Comparison of ENCODE assay signal across 11 cellular contexts in genomic region chr7:2693420-2694121, GRCh38. TPM values are rescaled to one million over a fixed set of nuclear protein-coding genes. Genes with fewer than 3 reads are reported as not detected.
DNase-seq lines count a peak whose midpoint lies in the region; ATAC-seq, FAIRE-seq and TF ChIP-seq lines count a peak whose summit lies in the region.
"Not testable (repeated sequence)": the region's sequence is repeated elsewhere in the genome, so short reads cannot be mapped to it uniquely, and the experiment has no call there.
"Had no signal": no experiment of that assay in that cellular context is flagged by ENCODE, and none has a peak within 500 bp of the region (broad histone marks: within the 10 kb centered on the region; RNA-seq: fewer than 3 reads in every experiment).

No MANE protein-coding gene starts in this region.

- H3K27ac Mint-ChIP-seq in astrocyte (ENCODE audit: unreplicated experiment): peak overlapping the region; percentile 41
- H3K27ac Mint-ChIP-seq in stimulated activated memory B cell treated with anti-CD40 and anti-IgM and Interleukin-4, amounts not matched to agents 10 μg/mL and 1 μg/mL and 100 μg/mL, for 72 hours: peak overlapping the region; percentile 55

- DNase-seq in CD1c-positive myeloid dendritic cell (ENCODE audit: extremely low spot score) (peak; percentile 75), NCI-H510A (lab: John Stamatoyannopoulos, UW) (peak; percentile 28), RCC 7860 (ENCODE audit: low spot score) (peak; percentile 86)
- not testable (repeated sequence) for DNase-seq in GM12892 (ENCODE audit: insufficient read length); astrocyte (ENCODE audit: low read depth); left lung; lung (ENCODE audit: low spot score)

- H3K4me2 ChIP-seq in astrocyte (ENCODE audit: low read length): not testable (repeated sequence)

- H3K4me3 Mint-ChIP-seq in astrocyte (ENCODE audit: unreplicated experiment); stimulated activated memory B cell treated with anti-CD40 and anti-IgM and Interleukin-4, amounts not matched to agents 10 μg/mL and 1 μg/mL and 100 μg/mL, for 72 hours: not testable (repeated sequence)

- H3K27me3 Mint-ChIP-seq in astrocyte (ENCODE audit: low read depth, unreplicated experiment): peaks cover 12% of the 10 kb centered on the region
- peaks cover 35% of the 10 kb centered on the region for H3K27me3 Mint-ChIP-seq in stimulated activated memory B cell treated with anti-CD40 and anti-IgM and Interleukin-4, amounts not matched to agents 10 μg/mL and 1 μg/mL and 100 μg/mL, for 72 hours

- H3K27me3 ChIP-seq in astrocyte (ENCODE audit: insufficient read depth, low read length); lung (ENCODE audit: control insufficient read depth, insufficient read depth): not testable (repeated sequence)
- peaks cover 5 to 36% of the 10 kb centered on the region in 2 donors for H3K27me3 ChIP-seq in left lung

- FAIRE-seq in GM12892 (lab: Jason Lieb, UNC) (peak; percentile 53), RCC 7860 (lab: Jason Lieb, UNC) (peak; percentile 81)
- not testable (repeated sequence) for FAIRE-seq in astrocyte (lab: Jason Lieb, UNC)

- H3K36me3 ChIP-seq in astrocyte (ENCODE audit: insufficient read depth, low read length); left lung; lung (ENCODE audit: control insufficient read depth in 2 of 2, insufficient read depth in 2 of 2, low read length in 2 of 2): not testable (repeated sequence)

- H4K20me1 ChIP-seq in astrocyte (ENCODE audit: insufficient read depth, low read length): not testable (repeated sequence)

- not testable (repeated sequence) for TF ChIP-seq POLR2A in GM12892 (IDR thresholded peaks at IDR 0.05; ENCODE audit: low read depth, low read length)

- not testable (repeated sequence) for H3K9ac ChIP-seq in astrocyte (ENCODE audit: low read length)

- peaks cover 13% of the 10 kb centered on the region for H3K4me1 Mint-ChIP-seq in astrocyte (ENCODE audit: low read depth, unreplicated experiment)
- peaks cover 46% of the 10 kb centered on the region for H3K4me1 Mint-ChIP-seq in stimulated activated memory B cell treated with anti-CD40 and anti-IgM and Interleukin-4, amounts not matched to agents 10 μg/mL and 1 μg/mL and 100 μg/mL, for 72 hours

- TF ChIP-seq CTCF in astrocyte (IDR thresholded peaks at IDR 0.05; ENCODE audit: insufficient read depth, low read depth, low read length); left lung (IDR thresholded peaks at IDR 0.05); lung (IDR thresholded peaks at IDR 0.05; ENCODE audit: control extremely low read depth, extremely low read depth): not testable (repeated sequence)

- not testable (repeated sequence) for H3K4me3 ChIP-seq in astrocyte (ENCODE audit: insufficient read depth, low read depth, low read length); left lung; lung

- not testable (repeated sequence) for H3K9me3 Mint-ChIP-seq in astrocyte (ENCODE audit: unreplicated experiment); stimulated activated memory B cell treated with anti-CD40 and anti-IgM and Interleukin-4, amounts not matched to agents 10 μg/mL and 1 μg/mL and 100 μg/mL, for 72 hours

- not testable (repeated sequence) for H2AFZ ChIP-seq in astrocyte (ENCODE audit: low read depth, low read length)

- H3K9me3 ChIP-seq in astrocyte (ENCODE audit: insufficient read depth, low read depth, low read length); left lung; lung (ENCODE audit: control insufficient read depth in 2 of 2, insufficient read depth in 1 of 2, low read length in 1 of 2): not testable (repeated sequence)

- ATAC-seq in left lung: peak; percentile 58
- peak; percentile 35 for ATAC-seq in lung (ENCODE audit: insufficient read depth, low FRiP score)
- not testable (repeated sequence) for ATAC-seq in stimulated activated memory B cell treated with anti-CD40 and anti-IgM and Interleukin-4, amounts not matched to agents 10 μg/mL and 1 μg/mL and 100 μg/mL, for 72 hours

- peaks cover 21% of the 10 kb centered on the region for H3K4me1 ChIP-seq in astrocyte (ENCODE audit: insufficient read depth, low read length)
- not testable (repeated sequence) for H3K4me1 ChIP-seq in left lung; lung (ENCODE audit: control insufficient read depth in 2 of 2, insufficient read depth in 2 of 2, low read length in 2 of 2)

- 85 to 86% methylated on average over 19 of the region's 19 CpGs for WGBS in lung, 2 donors

- H3K27ac ChIP-seq in astrocyte (ENCODE audit: low read depth, low read length); left lung; lung (ENCODE audit: low read depth in 1 of 2, low read length in 1 of 2): not testable (repeated sequence)

- not testable (repeated sequence) for H3K36me3 Mint-ChIP-seq in astrocyte (ENCODE audit: low read depth, unreplicated experiment); stimulated activated memory B cell treated with anti-CD40 and anti-IgM and Interleukin-4, amounts not matched to agents 10 μg/mL and 1 μg/mL and 100 μg/mL, for 72 hours

- H3K79me2 ChIP-seq in astrocyte (ENCODE audit: insufficient read depth, low read length): not testable (repeated sequence)

- intact Hi-C loops in left lung (cut with DNase I): not testable (repeated sequence)

RNA-seq across cellular contexts. Expression of gene AMZ1, which starts 5.6 kb away (rescaled TPM):
- 1.4 TPM for polyA plus RNA-seq in GM12892 (2012; ENCODE audit: missing spikeins)
- total RNA-seq in astrocyte (3.4 and 5.7 TPM in 2 replicates), left lung (1 to 10 TPM in 1 of 2 donors, under 1 TPM in 1; 0.13 to 1.3 TPM), lung (1 to 10 TPM in 1 of 2 donors, under 1 TPM in 1; 0.65 to 8.3 TPM)
- under 1 TPM; 0.13 to 0.39 TPM for polyA plus RNA-seq in lung
- total RNA-seq: HT1080, LHCN-M2, MCF 10A had no signal
